In the genomic region with DNA sequence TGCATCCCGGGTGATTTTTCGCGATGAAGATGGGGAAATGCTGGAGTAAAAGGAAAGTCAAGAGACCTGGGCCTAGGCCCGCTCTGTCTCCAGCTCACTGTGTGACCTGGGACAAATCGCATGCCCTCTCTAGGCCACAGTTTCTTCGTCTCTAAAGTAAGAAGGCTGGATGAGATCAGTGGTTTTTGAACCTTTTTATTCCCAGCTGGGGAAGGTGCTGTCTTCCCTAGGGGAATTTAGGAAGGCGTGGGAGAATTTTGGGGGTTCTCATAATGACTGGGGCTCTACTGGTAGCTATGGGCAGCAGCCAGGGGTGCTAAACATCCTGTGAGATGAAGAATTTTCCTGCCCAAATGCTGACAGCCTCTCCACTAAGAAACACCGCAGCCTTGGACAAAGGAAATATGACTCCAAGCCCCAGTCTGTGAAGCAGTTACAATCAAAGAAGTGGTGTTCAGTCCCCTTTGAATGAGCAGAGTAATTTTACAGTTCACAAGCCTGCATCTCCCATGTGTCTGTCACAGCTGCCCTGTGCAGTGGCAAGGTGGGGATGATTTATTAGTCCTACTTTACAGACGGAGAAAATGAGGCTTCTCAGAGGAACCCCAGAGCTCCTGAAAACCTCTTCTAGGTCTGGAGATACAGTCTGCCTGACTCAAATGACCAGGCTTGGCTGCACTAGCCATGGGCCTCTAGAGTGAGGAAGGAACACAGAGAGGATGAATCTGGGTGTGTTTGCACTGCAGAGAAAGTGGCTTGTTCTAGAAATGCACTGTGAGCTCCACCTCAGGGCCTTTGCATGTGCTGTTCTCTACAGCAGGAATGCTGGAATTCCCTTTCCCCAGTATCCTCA, we compare ENCODE assay signal across 13 cellular contexts. TPM values are rescaled to one million over a fixed set of nuclear protein-coding genes. Genes with fewer than 3 reads are reported as not detected.
DNase-seq lines count a peak whose midpoint lies in the region; ATAC-seq, FAIRE-seq and TF ChIP-seq lines count a peak whose summit lies in the region.
"Had no signal": no experiment of that assay in that cellular context is flagged by ENCODE, and none has a peak within 500 bp of the region (broad histone marks: within the 10 kb centered on the region; RNA-seq: fewer than 3 reads in every experiment).

No MANE protein-coding gene starts in this region.

- no peaks in the 10 kb centered on the region for H3K9me3 Mint-ChIP-seq in stimulated activated naive CD8-positive, alpha-beta T cell treated with anti-CD3 and anti-CD28 coated beads, Interleukin-15, Interleukin-2, amounts not matched to agents 100 ng/mL and 50 ng/mL, for 24 hours
- H3K9me3 Mint-ChIP-seq in progenitor cell of endocrine pancreas (ENCODE audit: low read depth) = no peaks in the 10 kb centered on the region
- H3K9me3 Mint-ChIP-seq: H9 had no signal

- POLR2A ChIA-PET in H1 (lab: Charles Lee; ENCODE audit: partially characterized antibody) = interaction anchor here (0.8 to 1.2 kb wide), 2 partner anchors 24 to 157 kb away, joined by 3 read pairs; no protein-coding TSS in a partner anchor

- no peak for DNase-seq in stimulated activated naive CD8-positive, alpha-beta T cell treated with anti-CD3 and anti-CD28 coated beads, Interleukin-15, Interleukin-2, amounts not matched to agents 100 U/mL and 50 U/mL, for 24 hours
- no peak for DNase-seq in H1 (ENCODE audit: low read depth in 1 of 2, low spot score in 2 of 2)
- no peak for DNase-seq in LoVo (ENCODE audit: low spot score)
- no peak for DNase-seq in NCI-H2196 (lab: John Stamatoyannopoulos, UW; ENCODE audit: unreplicated experiment)
- DNase-seq in activated CD4-positive, CD25-positive, alpha-beta regulatory T cell (lab: John Stamatoyannopoulos, UW) = no peak
- DNase-seq in progenitor cell of endocrine pancreas (ENCODE audit: low spot score, unreplicated experiment) = no peak
- DNase-seq: H9, NCI-H1694 treated with DMSO at 0.1 percent for 48 hours, posterior cingulate gyrus had no signal

- no peak for FAIRE-seq in H1 (lab: Jason Lieb, UNC)

- H4K8ac ChIP-seq in H1 (ENCODE audit: extremely low read depth, insufficient read depth, low read length) = 0 out of 2 replicates have a peak overlapping the region, but pooled peaks have one; percentile 7

- H2BK20ac ChIP-seq in H1 (ENCODE audit: low read length) = no peak overlapping the region

- H3K36me3 Mint-ChIP-seq in stimulated activated naive CD8-positive, alpha-beta T cell treated with anti-CD3 and anti-CD28 coated beads, Interleukin-15, Interleukin-2, amounts not matched to agents 100 ng/mL and 50 ng/mL, for 24 hours (ENCODE audit: low read depth) = no peaks in the 10 kb centered on the region
- H3K36me3 Mint-ChIP-seq in progenitor cell of endocrine pancreas (ENCODE audit: insufficient read depth) = no peaks in the 10 kb centered on the region

- H3K27ac Mint-ChIP-seq in stimulated activated naive CD8-positive, alpha-beta T cell treated with anti-CD3 and anti-CD28 coated beads, Interleukin-15, Interleukin-2, amounts not matched to agents 100 ng/mL and 50 ng/mL, for 24 hours = peak overlapping the region; percentile 91
- no peak overlapping the region for H3K27ac Mint-ChIP-seq in progenitor cell of endocrine pancreas
- H3K27ac Mint-ChIP-seq: H9 had no signal

- H3K4me3 ChIP-seq in OCI-LY3 (ENCODE audit: low read length) = peak overlapping the region; percentile 63
- no peak overlapping the region for H3K4me3 ChIP-seq in H1 (ENCODE audit: extremely low read depth in 1 of 4, insufficient read depth in 2 of 4, low read depth in 3 of 4, low read length in 4 of 4)
- H3K4me3 ChIP-seq: body of pancreas had no signal

- H3K18ac ChIP-seq in H1 (ENCODE audit: extremely low read depth, low read length) = no peak overlapping the region

- H3K4me1 Mint-ChIP-seq in stimulated activated naive CD8-positive, alpha-beta T cell treated with anti-CD3 and anti-CD28 coated beads, Interleukin-15, Interleukin-2, amounts not matched to agents 100 ng/mL and 50 ng/mL, for 24 hours (ENCODE audit: low read depth) = peaks cover 74% of the 10 kb centered on the region
- H3K4me1 Mint-ChIP-seq in progenitor cell of endocrine pancreas (ENCODE audit: low read depth) = no peaks in the 10 kb centered on the region

- H3K14ac ChIP-seq in H1 (ENCODE audit: insufficient read length) = no peak overlapping the region

- H3K27ac ChIP-seq in OCI-LY3 (ENCODE audit: low read length) (peak overlapping the region; percentile 76), H1 (ENCODE audit: low read depth, low read length) (no peak overlapping the region)
- H3K27ac ChIP-seq: body of pancreas, C4-2B had no signal

- no peaks in the 10 kb centered on the region for H3K27me3 Mint-ChIP-seq in stimulated activated naive CD8-positive, alpha-beta T cell treated with anti-CD3 and anti-CD28 coated beads, Interleukin-15, Interleukin-2, amounts not matched to agents 100 ng/mL and 50 ng/mL, for 24 hours
- H3K27me3 Mint-ChIP-seq in progenitor cell of endocrine pancreas = peaks cover 22% of the 10 kb centered on the region

- H3K27me3 ChIP-seq in OCI-LY3 (ENCODE audit: low read depth, low read length) = no peaks in the 10 kb centered on the region
- no peaks in the 10 kb centered on the region; a peak in 1 of 7 replicates for H3K27me3 ChIP-seq in H1 (replicated peaks in 1 of 4; ENCODE audit: control insufficient read depth in 3 of 4, extremely low read depth in 1 of 4, insufficient read depth in 3 of 4, low read length in 3 of 4)
- H3K27me3 ChIP-seq: body of pancreas had no signal

- H3K79me2 ChIP-seq in OCI-LY3 (ENCODE audit: low read length) = no peaks in the 10 kb centered on the region
- no peaks in the 10 kb centered on the region for H3K79me2 ChIP-seq in H1 (ENCODE audit: control insufficient read depth in 1 of 2, insufficient read depth in 2 of 2, low read length in 2 of 2)

- no peaks in the 10 kb centered on the region for H3K79me1 ChIP-seq in H1 (ENCODE audit: low read depth, low read length)

- TF ChIP-seq EP300 in H1 (IDR thresholded peaks at IDR 0.05; ENCODE audit: borderline replicate concordance in 1 of 2, low read depth in 2 of 2, low read length in 2 of 2) = no peak

- no peak overlapping the region for H2AK5ac ChIP-seq in H1 (ENCODE audit: low read depth, low read length)

- H3K4me1 ChIP-seq in OCI-LY3 (ENCODE audit: low read length) = peaks cover 76% of the 10 kb centered on the region
- H3K4me1 ChIP-seq in H1 (replicated peaks in 1 of 4; ENCODE audit: control insufficient read depth in 3 of 4, insufficient read depth in 4 of 4, low read length in 3 of 4) = peaks cover 0 to 6% (median 3%) of the 10 kb centered on the region in 4 experiments; a peak in 4 of 7 replicates

- peak overlapping the region; percentile 56 for H3K4me3 Mint-ChIP-seq in stimulated activated naive CD8-positive, alpha-beta T cell treated with anti-CD3 and anti-CD28 coated beads, Interleukin-15, Interleukin-2, amounts not matched to agents 100 ng/mL and 50 ng/mL, for 24 hours
- no peak overlapping the region for H3K4me3 Mint-ChIP-seq in progenitor cell of endocrine pancreas (ENCODE audit: low read depth)
- H3K4me3 Mint-ChIP-seq: H9 had no signal

- H2BK12ac ChIP-seq in H1 (ENCODE audit: low read depth, low read length) = no peak overlapping the region

- H3K9me3 ChIP-seq in OCI-LY3 (ENCODE audit: insufficient read depth, low read length) (no peaks in the 10 kb centered on the region), H1 (ENCODE audit: insufficient read depth in 2 of 2, low read depth in 1 of 2, low read length in 1 of 2) (no peaks in the 10 kb centered on the region)
- H3K9me3 ChIP-seq: body of pancreas had no signal

- no peak overlapping the region for H4K5ac ChIP-seq in H1 (ENCODE audit: insufficient read length, low read depth, low read length)

- TF ChIP-seq CTCF in OCI-LY3 (IDR thresholded peaks at IDR 0.05; ENCODE audit: low read depth, low read length) = no peak
- no peak for TF ChIP-seq CTCF in H1 (IDR thresholded peaks at IDR 0.05; ENCODE audit: control extremely low read depth in 1 of 3, insufficient read depth in 1 of 3, low read depth in 1 of 3, low read length in 3 of 3)
- TF ChIP-seq CTCF in progenitor cell of endocrine pancreas (IDR thresholded peaks at IDR 0.05; ENCODE audit: unreplicated experiment) = no peak

- TF ChIP-seq RAD21 in H1 (IDR thresholded peaks at IDR 0.05 in 1 of 2, conservative IDR thresholded peaks at IDR 0.05 in 1 of 2; ENCODE audit: low read depth in 2 of 2, low read length in 2 of 2) = no peak

- H2BK15ac ChIP-seq in H1 (ENCODE audit: low read length) = no peak overlapping the region

- H3K56ac ChIP-seq in H1 (replicated peaks; ENCODE audit: insufficient read length, low read depth, low read length) = no peak overlapping the region

- H3K4ac ChIP-seq in H1 (replicated peaks; ENCODE audit: insufficient read length, low read depth, low read length) = no peak overlapping the region

- H3K36me3 ChIP-seq in OCI-LY3 (replicated peaks; ENCODE audit: low read depth, low read length) (no peaks in the 10 kb centered on the region), H1 (ENCODE audit: control insufficient read depth in 2 of 4, insufficient read depth in 4 of 4, low read length in 3 of 4) (no peaks in the 10 kb centered on the region)

- no peak overlapping the region for H2BK5ac ChIP-seq in H1 (ENCODE audit: low read depth, low read length)

- no peak overlapping the region for H2BK120ac ChIP-seq in H1 (replicated peaks; ENCODE audit: low read depth, low read length)

- H3K4me2 ChIP-seq in OCI-LY3 (ENCODE audit: low read length) (peak overlapping the region; percentile 97), H1 (ENCODE audit: insufficient read depth in 1 of 2, low read depth in 2 of 2, low read length in 2 of 2) (no peak overlapping the region)

- CTCF ChIA-PET in H1 (lab: Charles Lee; ENCODE audit: partially characterized antibody) = interaction anchor here (0.7 to 6.9 kb wide), 10 partner anchors 10 to 139 kb away, joined by 3 to 51 read pairs (median 6); no protein-coding TSS in a partner anchor

- H4K20me1 ChIP-seq in OCI-LY3 (ENCODE audit: insufficient read depth, low read length) = no peaks in the 10 kb centered on the region
- peaks cover 0 to 2% of the 10 kb centered on the region in 2 experiments for H4K20me1 ChIP-seq in H1 (replicated peaks in 1 of 2; ENCODE audit: control insufficient read depth in 1 of 2, insufficient read depth in 2 of 2, low read length in 2 of 2)

- H2AFZ ChIP-seq in OCI-LY3 (ENCODE audit: low read depth, low read length) (no peak overlapping the region), H1 (ENCODE audit: low read length) (no peak overlapping the region)

- peak overlapping the region; percentile 36; the same call in 1 of the 2 replicates for H3K9ac ChIP-seq in OCI-LY3 (ENCODE audit: low read length)
- H3K9ac ChIP-seq in H1 (replicated peaks in 1 of 4; ENCODE audit: extremely low read depth in 1 of 4, low read depth in 3 of 4, low read length in 3 of 4) = no peak overlapping the region

- no peak overlapping the region for H4K91ac ChIP-seq in H1 (replicated peaks; ENCODE audit: insufficient read length, low read length)

- no peak for ATAC-seq in stimulated activated naive CD8-positive, alpha-beta T cell treated with anti-CD3 and anti-CD28 coated beads, Interleukin-15, Interleukin-2, amounts not matched to agents 100 U/mL and 50 U/mL, for 24 hours
- ATAC-seq: body of pancreas had no signal

- 91% methylated on average over 9 of the region's 9 CpGs; no CpG with 5 or more reads in 1 of the 2 experiments for WGBS in H1 (ENCODE audit: extremely low coverage in 1 of 2, insufficient coverage in 1 of 2, insufficient read length in 1 of 2, insufficient replicate concordance in 2 of 2, low coverage in 1 of 2, low lambda C conversion rate in 2 of 2, missing lambda C conversion rate in 1 of 2), 2 experiments

- no peak for TF ChIP-seq POLR2A in H1 (IDR thresholded peaks at IDR 0.05; ENCODE audit: control extremely low read depth in 1 of 2, low read depth in 2 of 2, low read length in 2 of 2)

- H3K23ac ChIP-seq in H1 (ENCODE audit: insufficient read length) = no peak overlapping the region

- H3K23me2 ChIP-seq in H1 (ENCODE audit: low read depth, low read length) = no peaks in the 10 kb centered on the region

RNA-seq across cellular contexts. Expression of gene RAB44, which starts 57.2 kb away (rescaled TPM):
- not detected in 2 replicates for total RNA-seq in H1 (2021; fragmentation: NEBNext Ultra II Directional; extraction: Animal tissue kit (Norgen Biotek cat#: 25700))
- 0.02 and 0.03 TPM in 2 replicates for polyA plus RNA-seq in H1 (2011; rRNA removed)
- polyA plus RNA-seq in H1 (2011; cell fraction: cytosol; rRNA removed) = 0.06 TPM
- 0.09 TPM for polyA plus RNA-seq in H1 (2011; cell fraction: nucleus; rRNA removed)
- polyA plus RNA-seq in H1 (2012, experiment 1 of 2) = 0.11 TPM in 1 of 4 replicates, not detected in the others
- not detected for polyA plus RNA-seq in H1 (2012, experiment 2 of 2)
- polyA plus RNA-seq in H1 (2013, experiment 1 of 2) = 0.02 TPM
- polyA plus RNA-seq in H1 (2013, experiment 2 of 2) = 0.02 TPM
- 0.10 TPM in 1 of 2 replicates, not detected in the other for polyA minus RNA-seq in H1 (2011; rRNA and poly(A)+ RNA removed)
- not detected for polyA minus RNA-seq in H1 (2011; cell fraction: cytosol; rRNA and poly(A)+ RNA removed)
- polyA minus RNA-seq in H1 (2011; cell fraction: nucleus; rRNA and poly(A)+ RNA removed) = not detected
- total RNA-seq in progenitor cell of endocrine pancreas = not detected in 2 replicates
- total RNA-seq: H9 had no signal
